Comparison of ENCODE assay signal across 7 cellular contexts in the genomic region with DNA sequence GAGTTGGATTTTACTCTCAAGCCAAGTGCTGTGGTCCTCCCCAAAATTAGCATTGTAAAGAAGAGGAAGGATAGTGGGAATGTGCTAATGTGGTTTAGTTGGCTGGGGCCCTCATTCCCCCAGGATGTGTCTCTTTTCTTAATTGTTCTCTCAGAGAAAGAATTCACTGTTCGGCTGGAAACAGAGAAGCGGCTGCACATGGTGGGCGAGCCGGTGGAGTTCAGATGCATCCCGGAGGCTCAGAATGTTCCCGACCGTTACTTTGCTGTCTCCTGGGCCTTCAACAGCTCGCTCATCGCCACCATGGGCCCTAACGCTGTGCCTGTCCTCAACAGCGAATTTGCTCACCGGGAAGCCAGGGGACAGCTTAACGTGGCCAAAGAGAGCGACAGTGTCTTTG.
DNase-seq lines count a peak whose midpoint lies in the region; TF ChIP-seq lines count a peak whose summit lies in the region.
"Not testable (repeated sequence)": the region's sequence is repeated elsewhere in the genome, so short reads cannot be mapped to it uniquely, and the experiment has no call there.

No MANE protein-coding gene starts in this region.

- H3K9ac ChIP-seq in H9 (ENCODE audit: extremely low read depth, insufficient read length, low read length), result peak overlapping the region; percentile 44
- H3K9ac ChIP-seq in NT2/D1 (ENCODE audit: insufficient read length, low read depth), result peak overlapping the region; percentile 44
- H3K9ac ChIP-seq in endodermal cell (ENCODE audit: extremely low read depth, low read length, poor library complexity, severe bottlenecking), result not testable (repeated sequence)
- peak overlapping the region; percentile 79; the same call in 1 of the 2 replicates for H3K9ac ChIP-seq in iPS-20b (ENCODE audit: low read depth, low read length)

- H3K36me3 ChIP-seq in NT2/D1 (ENCODE audit: insufficient read depth, insufficient read length, low read length); endodermal cell (ENCODE audit: control insufficient read depth, insufficient read depth, low read length); iPS-20b (ENCODE audit: insufficient read depth, low read depth, low read length): not testable (repeated sequence)

- not testable (repeated sequence) for H3K9me3 ChIP-seq in H9 (ENCODE audit: control insufficient read depth, low read depth, low read length); NT2/D1 (ENCODE audit: insufficient read depth, low read length); endodermal cell (ENCODE audit: control insufficient read depth, low read length); iPS-20b (ENCODE audit: insufficient read depth, low read depth, low read length)

- H2BK15ac ChIP-seq in H9 (ENCODE audit: low read depth, low read length), result not testable (repeated sequence)

- H3K4ac ChIP-seq in H9 (ENCODE audit: low read depth, low read length), result not testable (repeated sequence)

- H3K79me2 ChIP-seq in H9 (ENCODE audit: insufficient read depth, low read length), result not testable (repeated sequence)

- not testable (repeated sequence) for H2BK12ac ChIP-seq in H9 (ENCODE audit: insufficient read length, low read depth, low read length)

- H3K4me1 Mint-ChIP-seq in H9, result peaks cover 8 to 14% of the 10 kb centered on the region in 2 experiments
- not testable (repeated sequence) for H3K4me1 Mint-ChIP-seq in endodermal cell
- peaks cover 12% of the 10 kb centered on the region for H3K4me1 Mint-ChIP-seq in neural crest cell

- not testable (repeated sequence) for H3K27ac ChIP-seq in H9 (ENCODE audit: insufficient read length, low read depth, low read length); endodermal cell (ENCODE audit: low read depth, low read length); iPS-20b (ENCODE audit: low read length)

- not testable (repeated sequence) for H3K27me3 ChIP-seq in H9 (ENCODE audit: insufficient read depth, low read length); NT2/D1 (ENCODE audit: insufficient read depth, insufficient read length); endodermal cell (ENCODE audit: control insufficient read depth, insufficient read depth, low read length, poor library complexity, severe bottlenecking); iPS-20b (ENCODE audit: insufficient read depth, low read length)

- H2AFZ ChIP-seq in H9 (ENCODE audit: low read length), result not testable (repeated sequence)

- not testable (repeated sequence) for H3K18ac ChIP-seq in H9 (ENCODE audit: insufficient read length, low read depth, low read length)

- H4K8ac ChIP-seq in H9 (replicated peaks; ENCODE audit: insufficient read length, low read depth, low read length), result not testable (repeated sequence)

- not testable (repeated sequence) for H3K56ac ChIP-seq in H9 (ENCODE audit: insufficient read length, low read depth, low read length)

- not testable (repeated sequence) for H3K23ac ChIP-seq in H9 (ENCODE audit: insufficient read length, low read depth, low read length)

- H3K4me1 ChIP-seq in H9 (ENCODE audit: insufficient read depth, low read length); NT2/D1 (ENCODE audit: insufficient read depth, insufficient read length); endodermal cell (ENCODE audit: control insufficient read depth, insufficient read depth, low read length); iPS-20b (ENCODE audit: insufficient read depth, low read length): not testable (repeated sequence)

- not testable (repeated sequence) for H2AK5ac ChIP-seq in H9 (ENCODE audit: insufficient read length, low read length)

- peak overlapping the region in 1 of 3 experiments; percentile 85; a peak in 1 of 7 replicates for H3K27ac Mint-ChIP-seq in H9
- not testable (repeated sequence) for H3K27ac Mint-ChIP-seq in endodermal cell
- peak overlapping the region; percentile 60 for H3K27ac Mint-ChIP-seq in neural crest cell (ENCODE audit: unreplicated experiment)

- H3K79me1 ChIP-seq in H9 (ENCODE audit: insufficient read depth, low read depth, low read length, poor library complexity, severe bottlenecking), result not testable (repeated sequence)

- not testable (repeated sequence) for H3K23me2 ChIP-seq in H9 (ENCODE audit: insufficient read length, low read depth, low read length, poor library complexity, severe bottlenecking)

- H2BK5ac ChIP-seq in H9 (ENCODE audit: insufficient read length, low read length), result not testable (repeated sequence)

- H3K4me3 Mint-ChIP-seq in H9 (peak overlapping the region; percentile 69 to 78), endodermal cell (peak overlapping the region; percentile 41), neural crest cell (peak overlapping the region; percentile 66)

- peak; percentile 1 for DNase-seq in COLO829 (ENCODE audit: low spot score)
- not testable (repeated sequence) for DNase-seq in H9; endodermal cell; neural crest cell (ENCODE audit: low read depth, low spot score)
- peak; percentile 74 for DNase-seq in NT2/D1 (ENCODE audit: low read depth, low spot score)
- peak; percentile 9 for DNase-seq in iPS DF 19.7 (ENCODE audit: low read depth, low spot score)

- H3K27me3 Mint-ChIP-seq in H9 (ENCODE audit: low read depth); neural crest cell (ENCODE audit: low read depth): not testable (repeated sequence)
- peaks cover 28% of the 10 kb centered on the region for H3K27me3 Mint-ChIP-seq in endodermal cell (ENCODE audit: insufficient read depth)

- no CpG with 5 or more reads among the region's 14 CpGs for WGBS in H9 (ENCODE audit: extremely low coverage, insufficient read length, low lambda C conversion rate)
- 19 to 33% methylated on average over 1 to 11 of the region's 14 CpGs for WGBS in endodermal cell (ENCODE audit: insufficient coverage in 1 of 2, insufficient read length in 1 of 2), 2 experiments

- H4K5ac ChIP-seq in H9 (ENCODE audit: insufficient read length, low read depth, low read length), result not testable (repeated sequence)

- peaks cover 12 to 19% (median 16%) of the 10 kb centered on the region in 3 experiments for H3K36me3 Mint-ChIP-seq in H9 (ENCODE audit: insufficient read depth in 1 of 3, low read depth in 3 of 3)
- not testable (repeated sequence) for H3K36me3 Mint-ChIP-seq in endodermal cell (ENCODE audit: low read depth); neural crest cell (ENCODE audit: low read depth)

- H2BK120ac ChIP-seq in H9 (ENCODE audit: low read depth, low read length, poor library complexity, severe bottlenecking), result not testable (repeated sequence)

- H3K4me2 ChIP-seq in H9 (ENCODE audit: insufficient read depth, insufficient read length, low read length), result peak overlapping the region; percentile 64

- H3K14ac ChIP-seq in H9 (ENCODE audit: insufficient read depth, low read length), result not testable (repeated sequence)

- not testable (repeated sequence) for H4K20me1 ChIP-seq in H9 (ENCODE audit: control insufficient read depth, insufficient read depth, insufficient read length)

- H3K9me3 Mint-ChIP-seq in H9 (peaks cover 43 to 60% of the 10 kb centered on the region in 2 experiments), endodermal cell (peaks cover 41% of the 10 kb centered on the region)
- H3K9me3 Mint-ChIP-seq in neural crest cell, result not testable (repeated sequence)

- TF ChIP-seq CTCF in H9 (conservative IDR thresholded peaks at IDR 0.05); endodermal cell (conservative IDR thresholded peaks at IDR 0.05); neural crest cell (conservative IDR thresholded peaks at IDR 0.05): not testable (repeated sequence)

- not testable (repeated sequence) for H4K91ac ChIP-seq in H9 (ENCODE audit: insufficient read length, low read depth, low read length)

- H3K4me3 ChIP-seq in NT2/D1 (ENCODE audit: insufficient read length, low read depth), result peak overlapping the region; percentile 63
- H3K4me3 ChIP-seq in endodermal cell (ENCODE audit: low read length), result not testable (repeated sequence)
- H3K4me3 ChIP-seq in iPS-20b (ENCODE audit: low read length), result peak overlapping the region; percentile 75; the same call in 1 of the 2 replicates

- H2BK20ac ChIP-seq in H9 (ENCODE audit: low read depth, low read length, poor library complexity, severe bottlenecking), result not testable (repeated sequence)

- not testable (repeated sequence) for H3T11ph ChIP-seq in H9 (ENCODE audit: low read length)
